In genomic region chr1:228095161-228095560, GRCh38 we compare ENCODE assay signal across 23 cellular contexts. TPM values are rescaled to one million over a fixed set of nuclear protein-coding genes. Genes with fewer than 3 reads are reported as not detected.
A peak's percentile ranks its signal among the peaks of the same experiment; 100 is the strongest.
DNase-seq lines count a peak whose midpoint lies in the region; ATAC-seq, FAIRE-seq and TF ChIP-seq lines count a peak whose summit lies in the region.
"Had no signal": no experiment of that assay in that cellular context is flagged by ENCODE, and none has a peak within 500 bp of the region (broad histone marks: within the 10 kb centered on the region; RNA-seq: fewer than 3 reads in every experiment).

No MANE protein-coding gene starts in this region.

- H3K4me2 ChIP-seq in smooth muscle cell: no peak overlapping the region
- H3K4me2 ChIP-seq: KMS-11 had no signal

- 98% methylated on average over 4 of the region's 4 CpGs for WGBS in right cardiac atrium
- WGBS in suprapubic skin: 96% methylated on average over 3 of the region's 4 CpGs
- WGBS in smooth muscle cell (ENCODE audit: low lambda C conversion rate): 95% methylated on average over 4 of the region's 4 CpGs

- H3K36me3 ChIP-seq in SJCRH30 (peaks cover 82% of the 10 kb centered on the region), kidney (ENCODE audit: control insufficient read depth in 1 of 2, insufficient read depth in 2 of 2, low read length in 2 of 2) (peaks cover 18 to 22% of the 10 kb centered on the region in 2 donors), suprapubic skin (peaks cover 39% of the 10 kb centered on the region), smooth muscle cell (ENCODE audit: low read depth) (no peaks in the 10 kb centered on the region)

- intact Hi-C loops in Right ventricle myocardium superior (cut with DNase I): no loop called here
- intact Hi-C loops in right cardiac atrium (cut with DNase I): no loop called here
- intact Hi-C loops in kidney (cut with DNase I): no loop called here

- TF ChIP-seq CTCF in kidney (IDR thresholded peaks at IDR 0.05; ENCODE audit: borderline replicate concordance, extremely low read depth, insufficient read depth) (no peak), suprapubic skin (IDR thresholded peaks at IDR 0.05) (no peak), smooth muscle cell (IDR thresholded peaks at IDR 0.05; ENCODE audit: borderline replicate concordance, insufficient read depth, poor library complexity, severe bottlenecking) (no peak)

- H3K4me3 ChIP-seq in right cardiac atrium (ENCODE audit: low read length): no peak overlapping the region
- no peak overlapping the region for H3K4me3 ChIP-seq in SJCRH30
- H3K4me3 ChIP-seq in kidney (ENCODE audit: low read length in 2 of 2): no peak overlapping the region
- no peak overlapping the region for H3K4me3 ChIP-seq in suprapubic skin
- no peak overlapping the region for H3K4me3 ChIP-seq in smooth muscle cell
- H3K4me3 ChIP-seq: body of pancreas, gastroesophageal sphincter, psoas muscle, thoracic aorta had no signal

- DNase-seq in Right ventricle myocardium superior (peak; percentile 17), right cardiac atrium (no peak), SJCRH30 (peak in 1 of 2 experiments; percentile 50), kidney (peak; percentile 33), suprapubic skin (ENCODE audit: low spot score in 2 of 2) (peak; percentile 26 to 32), NOMO-1 (lab: John Stamatoyannopoulos, UW; ENCODE audit: unreplicated experiment in 2 of 2) (no peak), smooth muscle cell (lab: John Stamatoyannopoulos, UW; ENCODE audit: unreplicated experiment) (no peak), AG08396 (ENCODE audit: low spot score) (no peak)
- DNase-seq: activated CD4-positive, alpha-beta T cell treated with anti-CD3 and anti-CD28 coated beads for 4 hours; activated naive CD8-positive, alpha-beta T cell treated with anti-CD3 and anti-CD28 coated beads, Interleukin-2, amount 10 ng/mL, durations not matched to agents 7 days and 5 days; body of pancreas; dermis blood vessel endothelial cell; mesenchymal stem cell; NCI-H2029; NCI-H446 treated with DMSO at 0.1 percent for 48 hours; nephron progenitor cell; NK-92 treated with Interleukin-12 subunit alpha and Interleukin-12 subunit beta, amount 100 ng/mL, for 24 hours had no signal

- H3K9me3 ChIP-seq in right cardiac atrium (ENCODE audit: control insufficient read depth, low read length): no peaks in the 10 kb centered on the region
- peaks cover 6% of the 10 kb centered on the region; the same call in 1 of the 2 replicates for H3K9me3 ChIP-seq in SJCRH30 (replicated peaks)
- peaks cover 0 to 8% of the 10 kb centered on the region in 2 donors for H3K9me3 ChIP-seq in kidney (ENCODE audit: control insufficient read depth in 1 of 2, low read length in 2 of 2)
- peaks cover 3% of the 10 kb centered on the region for H3K9me3 ChIP-seq in suprapubic skin
- no peaks in the 10 kb centered on the region for H3K9me3 ChIP-seq in smooth muscle cell (replicated peaks; ENCODE audit: low read depth)
- H3K9me3 ChIP-seq: body of pancreas had no signal

- TF ChIP-seq EP300 in suprapubic skin (IDR thresholded peaks at IDR 0.05): no peak

- H4K20me1 ChIP-seq in smooth muscle cell (ENCODE audit: low read depth): peaks cover 100% of the 10 kb centered on the region

- ATAC-seq in Right ventricle myocardium superior (ENCODE audit: poor library complexity) (no peak), right cardiac atrium (no peak)
- ATAC-seq: body of pancreas, esophagus mucosa, gastroesophageal sphincter, psoas muscle had no signal

- no peak for TF ChIP-seq POLR2A in suprapubic skin (IDR thresholded peaks at IDR 0.05)

- no peak overlapping the region for H3K9ac ChIP-seq in kidney (ENCODE audit: low read length in 2 of 2)
- H3K9ac ChIP-seq in smooth muscle cell (ENCODE audit: low read depth): no peak overlapping the region
- H3K9ac ChIP-seq: KMS-11 had no signal

- H3K27me3 ChIP-seq in right cardiac atrium (ENCODE audit: control insufficient read depth, insufficient read depth) (no peaks in the 10 kb centered on the region), SJCRH30 (no peaks in the 10 kb centered on the region), suprapubic skin (no peaks in the 10 kb centered on the region), smooth muscle cell (ENCODE audit: low read depth) (no peaks in the 10 kb centered on the region)
- H3K27me3 ChIP-seq: body of pancreas, gastroesophageal sphincter had no signal

- H2AFZ ChIP-seq in smooth muscle cell (ENCODE audit: low read depth): no peak overlapping the region

- no peak overlapping the region for H3K27ac ChIP-seq in right cardiac atrium (ENCODE audit: low read length)
- peak overlapping the region; percentile 48; the same call in 1 of the 2 replicates for H3K27ac ChIP-seq in SJCRH30
- H3K27ac ChIP-seq in kidney (ENCODE audit: low read depth in 2 of 2, low read length in 2 of 2): no peak overlapping the region
- no peak overlapping the region for H3K27ac ChIP-seq in suprapubic skin
- no peak overlapping the region for H3K27ac ChIP-seq in smooth muscle cell (ENCODE audit: low read depth)
- H3K27ac ChIP-seq: body of pancreas, gastroesophageal sphincter, KMS-11, psoas muscle, thoracic aorta had no signal

- peaks cover 40% of the 10 kb centered on the region for H3F3A ChIP-seq in smooth muscle cell (ENCODE audit: low read depth)

- FAIRE-seq in kidney (lab: Jason Lieb, UNC): no peak
- FAIRE-seq: GM18507 had no signal

- peaks cover 17% of the 10 kb centered on the region for H3K4me1 ChIP-seq in right cardiac atrium (ENCODE audit: control insufficient read depth, insufficient read depth, low read length)
- H3K4me1 ChIP-seq in SJCRH30: peaks cover 4% of the 10 kb centered on the region; the same call in 1 of the 2 replicates
- H3K4me1 ChIP-seq in kidney (ENCODE audit: control insufficient read depth in 1 of 2, insufficient read depth in 1 of 2, low read depth in 1 of 2, low read length in 2 of 2): peaks cover 10 to 18% of the 10 kb centered on the region in 2 donors
- peaks cover 36% of the 10 kb centered on the region for H3K4me1 ChIP-seq in suprapubic skin
- no peaks in the 10 kb centered on the region for H3K4me1 ChIP-seq in smooth muscle cell (ENCODE audit: low read depth)

- peaks cover 100% of the 10 kb centered on the region for H3K79me2 ChIP-seq in smooth muscle cell (ENCODE audit: low read depth)

RNA-seq across cellular contexts. Expression of gene C1orf35, which starts 8.0 kb away (rescaled TPM):
- total RNA-seq in Right ventricle myocardium superior (7.3 TPM), right cardiac atrium (1 to 10 TPM; 6.3 to 8.6 (median 7.4) TPM), kidney (17.4 TPM), suprapubic skin (10 to 100 TPM; 10.6 to 32.3 (median 17.1) TPM), smooth muscle cell (5.2 and 7.6 TPM in 2 replicates)
- polyA plus RNA-seq in right cardiac atrium (7.9 TPM), kidney (ENCODE audit: insufficient read depth, low read depth, low replicate concordance) (17.6 TPM), smooth muscle cell (18.7 and 31.1 TPM in 2 replicates)
- total RNA-seq in SJCRH30 (2014; rRNA removed; shearing (Covaris generic)): 19.9 and 22.8 TPM in 2 replicates

RNA-seq across cellular contexts. Expression of gene ARF1, which starts 12.7 kb away (rescaled TPM):
- total RNA-seq in Right ventricle myocardium superior (251 TPM), right cardiac atrium (100 to 1,000 TPM; 299 to 395 (median 364) TPM), kidney (383 TPM), suprapubic skin (100 to 1,000 TPM; 284 to 385 (median 362) TPM), smooth muscle cell (209 and 237 TPM in 2 replicates)
- polyA plus RNA-seq in right cardiac atrium (340 TPM), kidney (ENCODE audit: insufficient read depth, low read depth, low replicate concordance) (398 TPM), smooth muscle cell (615 and 698 TPM in 2 replicates)
- total RNA-seq in SJCRH30 (2014; rRNA removed; shearing (Covaris generic)): 291 and 309 TPM in 2 replicates

RNA-seq across cellular contexts. Expression of gene MRPL55, which starts 13.9 kb away (rescaled TPM):
- total RNA-seq in Right ventricle myocardium superior (65.6 TPM), right cardiac atrium (10 to 100 TPM; 51.6 to 56.5 (median 52.8) TPM), kidney (37.8 TPM), suprapubic skin (100 to 1,000 TPM in 3 of 4 donors, 10 to 100 TPM in 1; 99.3 to 161 (median 119) TPM), smooth muscle cell (72.8 and 83.4 TPM in 2 replicates)
- polyA plus RNA-seq in right cardiac atrium (103 TPM), kidney (ENCODE audit: insufficient read depth, low read depth, low replicate concordance) (141 TPM), smooth muscle cell (169 and 178 TPM in 2 replicates)
- 48.5 and 64.6 TPM in 2 replicates for total RNA-seq in SJCRH30 (2014; rRNA removed; shearing (Covaris generic))

RNA-seq across cellular contexts. Expression of gene GUK1, which starts 44.9 kb away (rescaled TPM):
- 143 TPM for total RNA-seq in Right ventricle myocardium superior
- 100 to 1,000 TPM; 151 to 202 (median 169) TPM for total RNA-seq in right cardiac atrium
- polyA plus RNA-seq in right cardiac atrium: 315 TPM
- total RNA-seq in SJCRH30 (2014; rRNA removed; shearing (Covaris generic)): 114 and 137 TPM in 2 replicates
- total RNA-seq in kidney: 221 TPM
- 410 TPM for polyA plus RNA-seq in kidney (ENCODE audit: insufficient read depth, low read depth, low replicate concordance)
- 100 to 1,000 TPM; 384 to 510 (median 421) TPM for total RNA-seq in suprapubic skin
- total RNA-seq in smooth muscle cell: 165 and 205 TPM in 2 replicates
- polyA plus RNA-seq in smooth muscle cell: 460 and 465 TPM in 2 replicates

RNA-seq across cellular contexts. Expression of gene GJC2, which starts 54.6 kb away (rescaled TPM):
- 1.6 TPM for total RNA-seq in Right ventricle myocardium superior
- 1 to 10 TPM; 1.2 to 2.2 (median 1.7) TPM for total RNA-seq in right cardiac atrium
- 1.3 TPM for polyA plus RNA-seq in right cardiac atrium
- 0.43 and 0.59 TPM in 2 replicates for total RNA-seq in SJCRH30 (2014; rRNA removed; shearing (Covaris generic))
- total RNA-seq in kidney: 6.0 TPM
- polyA plus RNA-seq in kidney (ENCODE audit: insufficient read depth, low read depth, low replicate concordance): 0.73 TPM
- 1 to 10 TPM; 2.5 to 3.6 (median 3.0) TPM for total RNA-seq in suprapubic skin
- 0.13 TPM in 1 of 2 replicates, not detected in the other for total RNA-seq in smooth muscle cell
- 0.29 and 0.63 TPM in 2 replicates for polyA plus RNA-seq in smooth muscle cell

Comparison
In these comparisons a context has a peak if more than half of its experiments do, and no peak if none do; other contexts are left out.
1. DNase-seq: peak in Right ventricle myocardium superior (single experiment), kidney (single experiment) and suprapubic skin (2 of 2); none in right cardiac atrium (0 of 3), NOMO-1 (0 of 2), smooth muscle cell (single experiment) and AG08396 (single experiment).